8 cellular contexts compared by ENCODE assay signal in genomic region chr19:52170863-52171320, GRCh38. TPM values are rescaled to one million over a fixed set of nuclear protein-coding genes. Genes with fewer than 3 reads are reported as not detected.
DNase-seq lines count a peak whose midpoint lies in the region; ATAC-seq and TF ChIP-seq lines count a peak whose summit lies in the region.

No MANE protein-coding gene starts in this region.

- H3K79me2 ChIP-seq in DND-41 (ENCODE audit: insufficient read depth, low read length) = peaks cover 19% of the 10 kb centered on the region

- ATAC-seq in DND-41 (ENCODE audit: insufficient read depth, low read depth) (peak; percentile 30), T-cell (replicated peaks in 1 of 4) (peak; percentile 3 to 21 (median 18)), GM18861 (IDR thresholded peaks at IDR 0.05; ENCODE audit: unreplicated experiment) (no peak)
- ATAC-seq in naive thymus-derived CD4-positive, alpha-beta T cell = peak; percentile 14

- peak overlapping the region; percentile 77 for H3K9ac ChIP-seq in DND-41 (ENCODE audit: low read depth, low read length)

- CTCF ChIA-PET in T-cell (lab: Charles Lee) = interaction anchor here in 1 of 2 donors (0.7 to 1.5 kb wide), 3 partner anchors 18 to 1308 kb away, joined by 3 to 10 read pairs (median 4); partner anchors contain the start of genes PPP2R1A and ZNF616
- CTCF ChIA-PET in naive thymus-derived CD4-positive, alpha-beta T cell (lab: Charles Lee) = interaction anchor here (1.0 kb wide), 1 partner anchor 18 kb away, joined by 8 read pairs; the partner anchor contains the start of gene PPP2R1A

- no peaks in the 10 kb centered on the region for H3K27me3 ChIP-seq in DND-41 (ENCODE audit: insufficient read depth, low read length, poor library complexity)
- no peaks in the 10 kb centered on the region for H3K27me3 ChIP-seq in HAP-1 (ENCODE audit: low read depth)
- no peaks in the 10 kb centered on the region for H3K27me3 ChIP-seq in esophagus (ENCODE audit: control insufficient read depth in 1 of 2, insufficient read depth in 2 of 2, low read length in 2 of 2)
- H3K27me3 ChIP-seq in naive thymus-derived CD4-positive, alpha-beta T cell (ENCODE audit: control insufficient read depth in 2 of 2, insufficient read depth in 2 of 2, low read length in 2 of 2) = no peaks in the 10 kb centered on the region

- DNase-seq in DND-41 (peak; percentile 27), HAP-1 (ENCODE audit: low spot score in 2 of 2) (peak in 1 of 2 experiments; percentile 33), T-cell (peak in 2 of 34 experiments; percentile 10), DMS153 treated with DMSO at 0.1 percent for 48 hours (lab: John Stamatoyannopoulos, UW; ENCODE audit: unreplicated experiment) (no peak), NCI-H2107 (lab: John Stamatoyannopoulos, UW) (no peak)
- peak in 3 of 9 donors; percentile 9 to 17 (median 9) for DNase-seq in naive thymus-derived CD4-positive, alpha-beta T cell

- no peaks in the 10 kb centered on the region for H3K27me3 Mint-ChIP-seq in T-cell
- H3K27me3 Mint-ChIP-seq in naive thymus-derived CD4-positive, alpha-beta T cell = no peaks in the 10 kb centered on the region

- H3K4me3 Mint-ChIP-seq in T-cell = peak overlapping the region; percentile 92 to 93 (median 92)
- peak overlapping the region; percentile 92 to 98 (median 96) for H3K4me3 Mint-ChIP-seq in naive thymus-derived CD4-positive, alpha-beta T cell

- peaks cover 24% of the 10 kb centered on the region for H3K36me3 ChIP-seq in DND-41 (ENCODE audit: insufficient read depth, low read length)
- H3K36me3 ChIP-seq in HAP-1 (replicated peaks) = peaks cover 9% of the 10 kb centered on the region
- peaks cover 0 to 5% of the 10 kb centered on the region in 2 donors for H3K36me3 ChIP-seq in esophagus (ENCODE audit: control insufficient read depth in 2 of 2, insufficient read depth in 2 of 2, low read length in 1 of 2)
- H3K36me3 ChIP-seq in naive thymus-derived CD4-positive, alpha-beta T cell (ENCODE audit: control insufficient read depth in 2 of 3, insufficient read depth in 3 of 3, low read length in 3 of 3) = peaks cover 6 to 25% (median 10%) of the 10 kb centered on the region in 3 experiments

- peaks cover 31 to 41% (median 36%) of the 10 kb centered on the region in 3 donors for H3K4me1 Mint-ChIP-seq in T-cell
- peaks cover 23 to 48% (median 45%) of the 10 kb centered on the region in 7 donors for H3K4me1 Mint-ChIP-seq in naive thymus-derived CD4-positive, alpha-beta T cell

- H4K20me1 ChIP-seq in DND-41 (ENCODE audit: insufficient read depth, low read length) = no peaks in the 10 kb centered on the region

- WGBS in esophagus, 2 donors = 1% methylated on average over 22 of the region's 22 CpGs

- in situ Hi-C loops in HAP-1 (cut with MboI; ENCODE audit: low sequenced_read_pairs) = no loop called here

- H3K27ac Mint-ChIP-seq in T-cell = peak overlapping the region; percentile 91 to 97
- peak overlapping the region; percentile 96 to 99 (median 98) for H3K27ac Mint-ChIP-seq in naive thymus-derived CD4-positive, alpha-beta T cell

- intact Hi-C loops in naive thymus-derived CD4-positive, alpha-beta T cell (cut with micrococcal nuclease) = loop anchor here (1.0 to 10.0 kb wide), 13 partner anchors 18 to 1026 kb away; partner anchors contain the start of genes ZNF432 (in 2 of the 2), ZNF175 (in 1 of the 2), ZNF480 (in 1 of the 2) and ZNF616 (in 1 of the 2)

- H3K4me2 ChIP-seq in DND-41 (ENCODE audit: insufficient read depth, low read length) = peak overlapping the region; percentile 71

- peaks cover 34% of the 10 kb centered on the region for H3K4me1 ChIP-seq in DND-41 (ENCODE audit: insufficient read depth, low read length)
- H3K4me1 ChIP-seq in HAP-1 = peaks cover 5% of the 10 kb centered on the region
- no peaks in the 10 kb centered on the region for H3K4me1 ChIP-seq in esophagus (ENCODE audit: control insufficient read depth in 2 of 2, insufficient read depth in 2 of 2, low read length in 1 of 2)
- peaks cover 18 to 19% of the 10 kb centered on the region in 2 donors for H3K4me1 ChIP-seq in naive thymus-derived CD4-positive, alpha-beta T cell (ENCODE audit: control insufficient read depth in 2 of 2, insufficient read depth in 2 of 2, low read length in 2 of 2)

- POLR2A ChIA-PET in T-cell (lab: Charles Lee) = interaction anchor here in 1 of 2 donors (0.6 kb wide), 1 partner anchor 19 kb away, joined by 9 read pairs; the partner anchor contains the start of gene PPP2R1A
- POLR2A ChIA-PET in naive thymus-derived CD4-positive, alpha-beta T cell (lab: Charles Lee) = interaction anchor here (0.8 to 4.1 kb wide), 7 partner anchors 11 to 218 kb away, joined by 3 to 41 read pairs (median 5); partner anchors contain the start of genes PPP2R1A and ZNF616

- H3K9me3 ChIP-seq in DND-41 (ENCODE audit: insufficient read depth, low read length, severe bottlenecking) (no peaks in the 10 kb centered on the region), HAP-1 (0 out of 2 replicates have a peak, but pooled peaks cover 3% of the 10 kb centered on the region), esophagus (ENCODE audit: control insufficient read depth in 2 of 2, insufficient read depth in 1 of 2, low read depth in 1 of 2, low read length in 1 of 2) (peaks cover 0 to 4% of the 10 kb centered on the region in 2 donors)
- no peaks in the 10 kb centered on the region for H3K9me3 ChIP-seq in naive thymus-derived CD4-positive, alpha-beta T cell (ENCODE audit: control insufficient read depth in 2 of 3, low read length in 3 of 3)

- H3K4me3 ChIP-seq in DND-41 (ENCODE audit: low read depth in 1 of 2, low read length in 2 of 2) (peak overlapping the region; percentile 77 to 78), HAP-1 (peak overlapping the region; percentile 65), esophagus (ENCODE audit: low read depth in 1 of 2, low read length in 2 of 2) (peak overlapping the region; percentile 78 to 81)
- peak overlapping the region; percentile 92 for H3K4me3 ChIP-seq in naive thymus-derived CD4-positive, alpha-beta T cell (ENCODE audit: low read length)

- H3K36me3 Mint-ChIP-seq in T-cell = peaks cover 35% of the 10 kb centered on the region
- peaks cover 13 to 48% (median 42%) of the 10 kb centered on the region in 5 donors for H3K36me3 Mint-ChIP-seq in naive thymus-derived CD4-positive, alpha-beta T cell

- TF ChIP-seq CTCF in DND-41 (IDR thresholded peaks at IDR 0.05; ENCODE audit: borderline replicate concordance, extremely low read depth, low read length, poor library complexity, severe bottlenecking) = no peak

- peak overlapping the region; percentile 72 for H2AFZ ChIP-seq in DND-41 (ENCODE audit: low read depth, low read length)

- H3K9me3 Mint-ChIP-seq in T-cell = no peaks in the 10 kb centered on the region
- H3K9me3 Mint-ChIP-seq in naive thymus-derived CD4-positive, alpha-beta T cell = peaks cover 0 to 49% (median 5%) of the 10 kb centered on the region in 11 donors

- peak overlapping the region; percentile 87 for H3K27ac ChIP-seq in DND-41 (ENCODE audit: low read length)
- peak overlapping the region; percentile 77 to 93 for H3K27ac ChIP-seq in esophagus (ENCODE audit: low read depth in 2 of 2, low read length in 1 of 2)
- peak overlapping the region; percentile 92 for H3K27ac ChIP-seq in naive thymus-derived CD4-positive, alpha-beta T cell (ENCODE audit: low read depth, low read length)

RNA-seq across cellular contexts. Expression of gene ZNF836, which starts 0.5 kb away (rescaled TPM):
- total RNA-seq in T-cell = 10 to 100 TPM; 27.6 to 43.9 (median 35.0) TPM
- 1 to 10 TPM; 3.0 to 4.4 TPM for polyA plus RNA-seq in esophagus
- total RNA-seq in naive thymus-derived CD4-positive, alpha-beta T cell = 10 to 100 TPM; 20.1 to 57.5 (median 27.4) TPM
- polyA plus RNA-seq in naive thymus-derived CD4-positive, alpha-beta T cell = 10 to 100 TPM; 10.2 to 21.2 TPM

RNA-seq across cellular contexts. Expression of gene PPP2R1A, which starts 19.0 kb away (rescaled TPM):
- 100 to 1,000 TPM; 177 to 203 (median 191) TPM for total RNA-seq in T-cell
- 100 to 1,000 TPM; 108 to 130 TPM for polyA plus RNA-seq in esophagus
- total RNA-seq in naive thymus-derived CD4-positive, alpha-beta T cell = 100 to 1,000 TPM; 156 to 215 (median 168) TPM
- 100 to 1,000 TPM; 148 to 165 TPM for polyA plus RNA-seq in naive thymus-derived CD4-positive, alpha-beta T cell

RNA-seq across cellular contexts. Expression of gene ZNF616, which starts 31.2 kb away (rescaled TPM):
- total RNA-seq in T-cell = 10 to 100 TPM in 3 of 5 donors, 1 to 10 TPM in 2; 3.6 to 18.3 (median 14.4) TPM
- 1 to 10 TPM; 1.4 to 1.7 TPM for polyA plus RNA-seq in esophagus
- total RNA-seq in naive thymus-derived CD4-positive, alpha-beta T cell = 10 to 100 TPM in 2 of 5 experiments, 1 to 10 TPM in 3; 2.8 to 18.5 (median 6.1) TPM
- polyA plus RNA-seq in naive thymus-derived CD4-positive, alpha-beta T cell = 10 to 100 TPM in 1 of 2 donors, 1 to 10 TPM in 1; 6.5 to 10.8 TPM
